In genomic region chr3:184298759-184299487, GRCh38 we compare ENCODE assay signal across 8 cellular contexts. TPM values are rescaled to one million over a fixed set of nuclear protein-coding genes. Genes with fewer than 3 reads are reported as not detected.
A peak's percentile ranks its signal among the peaks of the same experiment; 100 is the strongest.
DNase-seq lines count a peak whose midpoint lies in the region; ATAC-seq and TF ChIP-seq lines count a peak whose summit lies in the region.

Gene PSMD2 (plus strand): TSS chr3:184299241. CDS start chr3:184299267, 26 bp downstream.

- TF ChIP-seq CTCF in colonic mucosa (IDR thresholded peaks at IDR 0.05) = no peak

- peaks cover 6 to 48% (median 44%) of the 10 kb centered on the region in 11 experiments; a peak in 20 of 22 replicates for H4K20me1 ChIP-seq in BLaER1 treated with 17β-estradiol and CSF1 and Interleukin-3, amounts not matched to agents 10 nM and 100 nM

- no peaks in the 10 kb centered on the region for H3K27me3 ChIP-seq in BLaER1 treated with 17β-estradiol and CSF1 and Interleukin-3, amounts not matched to agents 10 nM and 100 nM
- no peaks in the 10 kb centered on the region for H3K27me3 ChIP-seq in colonic mucosa
- no peaks in the 10 kb centered on the region for H3K27me3 ChIP-seq in layer of hippocampus (ENCODE audit: control insufficient read depth, insufficient read depth, low read length)

- intact Hi-C loops in activated CD4-positive, alpha-beta T cell treated with anti-CD3 and anti-CD28 coated beads, Interleukin-2, amount 10 ng/mL, durations not matched to agents 24 days and 14 days (cut with micrococcal nuclease) = loop anchor here (1.0 to 2.0 kb wide), 7 partner anchors 15 to 282 kb away; partner anchors contain the start of genes ABCC5, ABCF3, AP2M1 and EEF1AKMT4
- intact Hi-C loops in colonic mucosa (cut with DNase I) = no loop called here

- peaks cover 34 to 42% (median 39%) of the 10 kb centered on the region in 11 experiments for H3K36me3 ChIP-seq in BLaER1 treated with 17β-estradiol and CSF1 and Interleukin-3, amounts not matched to agents 10 nM and 100 nM
- peaks cover 24% of the 10 kb centered on the region for H3K36me3 ChIP-seq in colonic mucosa

- ATAC-seq in GM19351 (IDR thresholded peaks at IDR 0.05; ENCODE audit: unreplicated experiment) (peak; percentile 96), HG03520 (IDR thresholded peaks at IDR 0.05; ENCODE audit: unreplicated experiment) (peak; percentile 90)

- peak within 1 kb of the TSS; percentile 67 to 93 (median 83) for H3K27ac ChIP-seq in BLaER1 treated with 17β-estradiol and CSF1 and Interleukin-3, amounts not matched to agents 10 nM and 100 nM
- peak within 1 kb of the TSS; percentile 75 for H3K27ac ChIP-seq in colonic mucosa
- H3K27ac ChIP-seq in layer of hippocampus (ENCODE audit: low read depth, low read length) = peak within 1 kb of the TSS; percentile 69

- DNase-seq in NCI-H526 treated with DMSO at 0.1 percent for 48 hours (lab: John Stamatoyannopoulos, UW) (peak; percentile 86), colonic mucosa (peak; percentile 98)
- peak; percentile 98 for DNase-seq in activated CD4-positive, alpha-beta T cell treated with anti-CD3 and anti-CD28 coated beads, Interleukin-2, amount 10 ng/mL, durations not matched to agents 24 days and 14 days
- DNase-seq in stimulated activated CD4-positive, alpha-beta T cell treated with anti-CD3 and anti-CD28 coated beads, Interleukin-1b, Interleukin-23, amount 100 ng/mL, for 24 hours (ENCODE audit: low read depth in 4 of 4, low spot score in 1 of 4) = peak; percentile 94 to 98 (median 97)

- H3K4me1 Mint-ChIP-seq in activated CD4-positive, alpha-beta T cell treated with anti-CD3 and anti-CD28 coated beads, Interleukin-2, amount 10 ng/mL, durations not matched to agents 24 days and 14 days = peaks cover 20% of the 10 kb centered on the region

- peaks cover 44% of the 10 kb centered on the region for H3K36me3 Mint-ChIP-seq in activated CD4-positive, alpha-beta T cell treated with anti-CD3 and anti-CD28 coated beads, Interleukin-2, amount 10 ng/mL, durations not matched to agents 24 days and 14 days (ENCODE audit: low read depth)

- H3K9me3 ChIP-seq in BLaER1 treated with 17β-estradiol and CSF1 and Interleukin-3, amounts not matched to agents 10 nM and 100 nM (replicated peaks in 1 of 11) = no peaks in the 10 kb centered on the region
- H3K9me3 ChIP-seq in colonic mucosa = no peaks in the 10 kb centered on the region

- H3K27ac Mint-ChIP-seq in activated CD4-positive, alpha-beta T cell treated with anti-CD3 and anti-CD28 coated beads, Interleukin-2, amount 10 ng/mL, durations not matched to agents 24 days and 14 days = peak within 1 kb of the TSS; percentile 90

- peak within 1 kb of the TSS; percentile 99 for H3K4me3 Mint-ChIP-seq in activated CD4-positive, alpha-beta T cell treated with anti-CD3 and anti-CD28 coated beads, Interleukin-2, amount 10 ng/mL, durations not matched to agents 24 days and 14 days

- peaks cover 13 to 27% (median 22%) of the 10 kb centered on the region in 10 experiments for H3K4me1 ChIP-seq in BLaER1 treated with 17β-estradiol and CSF1 and Interleukin-3, amounts not matched to agents 10 nM and 100 nM
- peaks cover 9% of the 10 kb centered on the region for H3K4me1 ChIP-seq in colonic mucosa

- H3K4me3 ChIP-seq in BLaER1 treated with 17β-estradiol and CSF1 and Interleukin-3, amounts not matched to agents 10 nM and 100 nM = peak within 1 kb of the TSS; percentile 77 to 98 (median 86)
- H3K4me3 ChIP-seq in colonic mucosa = peak within 1 kb of the TSS; percentile 79

- no peaks in the 10 kb centered on the region for H3K9me3 Mint-ChIP-seq in activated CD4-positive, alpha-beta T cell treated with anti-CD3 and anti-CD28 coated beads, Interleukin-2, amount 10 ng/mL, durations not matched to agents 24 days and 14 days

- peak within 1 kb of the TSS; percentile 88 to 99 (median 92) for H3K4me2 ChIP-seq in BLaER1 treated with 17β-estradiol and CSF1 and Interleukin-3, amounts not matched to agents 10 nM and 100 nM

- H3K9ac ChIP-seq in BLaER1 treated with 17β-estradiol and CSF1 and Interleukin-3, amounts not matched to agents 10 nM and 100 nM = peak within 1 kb of the TSS; percentile 82 to 98 (median 93)
- H3K9ac ChIP-seq in colonic mucosa (ENCODE audit: low read depth in 2 of 2, low read length in 2 of 2) = peak within 1 kb of the TSS; percentile 84 to 86

- H3K27me3 Mint-ChIP-seq in activated CD4-positive, alpha-beta T cell treated with anti-CD3 and anti-CD28 coated beads, Interleukin-2, amount 10 ng/mL, durations not matched to agents 24 days and 14 days = peaks cover 6% of the 10 kb centered on the region

RNA-seq across cellular contexts. Expression of gene PSMD2, which starts in this region (rescaled TPM):
- 280 and 283 TPM in 2 replicates for total RNA-seq in activated CD4-positive, alpha-beta T cell treated with anti-CD3 and anti-CD28 coated beads, Interleukin-2, amount 10 ng/mL, durations not matched to agents 24 days and 14 days
- 100 to 1,000 TPM; 166 to 298 TPM for total RNA-seq in colonic mucosa

Comparison
In these comparisons a context has a peak if more than half of its experiments do, and no peak if none do; other contexts are left out.
1. Peak in every context shown above with its lines: DNase-seq, ATAC-seq, H3K4me3 ChIP-seq and H3K27ac ChIP-seq.